Comparison of ENCODE assay signal across 31 cellular contexts in genomic region chr16:10679921-10680320, GRCh38. TPM values are rescaled to one million over a fixed set of nuclear protein-coding genes. Genes with fewer than 3 reads are reported as not detected.
"Had no signal": no experiment of that assay in that cellular context is flagged by ENCODE, and none has a peak within 500 bp of the region (broad histone marks: within the 10 kb centered on the region; RNA-seq: fewer than 3 reads in every experiment).

No MANE protein-coding gene starts in this region.

- H3K36me3 ChIP-seq: ascending aorta, cardiac muscle cell had no signal

- H3K9ac ChIP-seq: KMS-11 had no signal

- H3K4me3 ChIP-seq: ascending aorta, cardiac muscle cell, PC-9 had no signal

- H3K27me3 ChIP-seq: ascending aorta, cardiac muscle cell had no signal

- DNase-seq: activated CD4-positive, alpha-beta T cell treated with anti-CD3 and anti-CD28 coated beads, Interleukin-2, amount 10 ng/mL, durations not matched to agents 24 days and 14 days; activated CD4-positive, alpha-beta T cell treated with anti-CD3 and anti-CD28 coated beads, Interleukin-2, amount 50 U/mL, for 4 hours; activated CD8-positive, alpha-beta T cell treated with anti-CD3 and anti-CD28 coated beads, Interleukin-2, amount 10 ng/mL, durations not matched to agents 7 days and 5 days; activated gamma-delta T cell; activated naive CD4-positive, alpha-beta T cell treated with Interleukin-2 at 50 U/mL for 16 hours; activated naive CD8-positive, alpha-beta T cell treated with anti-CD3 and anti-CD28 coated beads, Interleukin-2, amount 10 ng/mL, durations not matched to agents 7 days and 5 days; activated T-cell treated with anti-CD3 and anti-CD28 coated beads, Interleukin-2, amount 50 U/mL, for 24 hours; amygdala; MM.1S; MV-4-11; NCI-H1092; NCI-H1436 treated with DMSO at 0.1 percent for 48 hours; NCI-H187 treated with DMSO at 0.1 percent for 48 hours; NCI-H2081; NCI-H510A; NCI-H69; NK-92 treated with Interleukin-12 subunit alpha and Interleukin-12 subunit beta, amount 100 ng/mL, for 24 hours; PC-9; Right ventricle myocardium superior; SW 1271; T-helper 1 cell; T-helper 2 cell; T-helper 9 cell had no signal

- H3K27ac Mint-ChIP-seq: activated CD4-positive, alpha-beta T cell treated with anti-CD3 and anti-CD28 coated beads, Interleukin-2, amount 10 ng/mL, durations not matched to agents 24 days and 14 days; activated CD8-positive, alpha-beta T cell treated with anti-CD3 and anti-CD28 coated beads, Interleukin-2, amount 10 ng/mL, durations not matched to agents 7 days and 5 days; activated naive CD4-positive, alpha-beta T cell treated with anti-CD3 and anti-CD28 coated beads, Interleukin-2, amount 50 U/mL, for 24 hours; activated naive CD8-positive, alpha-beta T cell treated with anti-CD3 and anti-CD28 coated beads, Interleukin-2, amount 10 ng/mL, durations not matched to agents 7 days and 5 days; activated T-cell treated with anti-CD3 and anti-CD28 coated beads, Interleukin-2, amount 50 U/mL, for 24 hours; activated T-helper 2 cell treated with anti-CD3 and anti-CD28 coated beads, Interferon-gamma antibody, Interleukin-2, Interleukin-4, amounts not matched to agents 10 μg/mL and 5 μg/mL and 100 μg/mL, durations not matched to agents 14 hours and 24 hours and 36 hours had no signal

- H3K27ac ChIP-seq: ascending aorta, cardiac muscle cell, KMS-11, PC-9 had no signal

- H3K36me3 Mint-ChIP-seq: activated naive CD4-positive, alpha-beta T cell treated with anti-CD3 and anti-CD28 coated beads, Interleukin-2, amount 50 U/mL, for 24 hours; activated naive CD8-positive, alpha-beta T cell treated with anti-CD3 and anti-CD28 coated beads, Interleukin-2, amount 10 ng/mL, durations not matched to agents 7 days and 5 days had no signal

- H3K4me2 ChIP-seq: KMS-11, PC-9 had no signal

- H3K4me1 ChIP-seq: ascending aorta had no signal

- H3K4me3 Mint-ChIP-seq: activated CD4-positive, alpha-beta T cell treated with anti-CD3 and anti-CD28 coated beads, Interleukin-2, amount 10 ng/mL, durations not matched to agents 24 days and 14 days; activated CD8-positive, alpha-beta T cell treated with anti-CD3 and anti-CD28 coated beads, Interleukin-2, amount 10 ng/mL, durations not matched to agents 7 days and 5 days; activated naive CD4-positive, alpha-beta T cell treated with anti-CD3 and anti-CD28 coated beads, Interleukin-2, amount 50 U/mL, for 24 hours; activated naive CD8-positive, alpha-beta T cell treated with anti-CD3 and anti-CD28 coated beads, Interleukin-2, amount 10 ng/mL, durations not matched to agents 7 days and 5 days; activated T-cell treated with anti-CD3 and anti-CD28 coated beads, Interleukin-2, amount 50 U/mL, for 24 hours; central memory CD8-positive, alpha-beta T cell had no signal

- H3K9me3 ChIP-seq: ascending aorta had no signal

- H3K9me3 Mint-ChIP-seq: activated CD4-positive, alpha-beta T cell treated with anti-CD3 and anti-CD28 coated beads, Interleukin-2, amount 10 ng/mL, durations not matched to agents 24 days and 14 days; activated naive CD4-positive, alpha-beta T cell treated with anti-CD3 and anti-CD28 coated beads, Interleukin-2, amount 50 U/mL, for 24 hours; activated naive CD8-positive, alpha-beta T cell treated with anti-CD3 and anti-CD28 coated beads, Interleukin-2, amount 10 ng/mL, durations not matched to agents 7 days and 5 days; activated T-cell treated with anti-CD3 and anti-CD28 coated beads, Interleukin-2, amount 50 U/mL, for 24 hours; activated T-helper 2 cell treated with anti-CD3 and anti-CD28 coated beads, Interferon-gamma antibody, Interleukin-2, Interleukin-4, amounts not matched to agents 10 μg/mL and 5 μg/mL and 100 μg/mL, durations not matched to agents 14 hours and 24 hours and 36 hours; central memory CD8-positive, alpha-beta T cell had no signal

- H3K27me3 Mint-ChIP-seq: activated CD4-positive, alpha-beta T cell treated with anti-CD3 and anti-CD28 coated beads, Interleukin-2, amount 10 ng/mL, durations not matched to agents 24 days and 14 days; activated naive CD4-positive, alpha-beta T cell treated with anti-CD3 and anti-CD28 coated beads, Interleukin-2, amount 50 U/mL, for 24 hours; activated naive CD8-positive, alpha-beta T cell treated with anti-CD3 and anti-CD28 coated beads, Interleukin-2, amount 10 ng/mL, durations not matched to agents 7 days and 5 days had no signal

- H3K4me1 Mint-ChIP-seq: activated CD4-positive, alpha-beta T cell treated with anti-CD3 and anti-CD28 coated beads, Interleukin-2, amount 10 ng/mL, durations not matched to agents 24 days and 14 days; activated naive CD4-positive, alpha-beta T cell treated with anti-CD3 and anti-CD28 coated beads, Interleukin-2, amount 50 U/mL, for 24 hours; activated naive CD8-positive, alpha-beta T cell treated with anti-CD3 and anti-CD28 coated beads, Interleukin-2, amount 10 ng/mL, durations not matched to agents 7 days and 5 days; central memory CD8-positive, alpha-beta T cell had no signal

RNA-seq across cellular contexts. Expression of gene TEKT5, which starts 14.8 kb away (rescaled TPM):
- total RNA-seq: activated CD4-positive, alpha-beta T cell treated with anti-CD3 and anti-CD28 coated beads, Interleukin-2, amount 10 ng/mL, durations not matched to agents 24 days and 14 days; activated CD8-positive, alpha-beta T cell treated with anti-CD3 and anti-CD28 coated beads, Interleukin-2, amount 10 ng/mL, durations not matched to agents 7 days and 5 days; activated naive CD8-positive, alpha-beta T cell treated with anti-CD3 and anti-CD28 coated beads, Interleukin-2, amount 10 ng/mL, durations not matched to agents 7 days and 5 days; activated T-helper 2 cell treated with anti-CD3 and anti-CD28 coated beads, Interferon-gamma antibody, Interleukin-2, Interleukin-4, amounts not matched to agents 10 μg/mL and 5 μg/mL and 100 μg/mL, durations not matched to agents 14 hours and 24 hours and 36 hours; ascending aorta; chondrocyte; LHCN-M2; PC-9; Right ventricle myocardium superior had no signal
